ENCODE assay signal across 8 cellular contexts in genomic region chr2:45681675-45682074, GRCh38. TPM values are rescaled to one million over a fixed set of nuclear protein-coding genes. Genes with fewer than 3 reads are reported as not detected.
DNase-seq lines count a peak whose midpoint lies in the region; ATAC-seq and TF ChIP-seq lines count a peak whose summit lies in the region.

No MANE protein-coding gene starts in this region.

- H3K18ac ChIP-seq in mesenchymal stem cell (ENCODE audit: low read depth in 1 of 2, low read length in 2 of 2) = peak overlapping the region; percentile 2 to 65

- H3K36me3 ChIP-seq in mesenchymal stem cell (ENCODE audit: control insufficient read depth in 1 of 2, insufficient read depth in 2 of 2, low read depth in 1 of 2, low read length in 2 of 2) = no peaks in the 10 kb centered on the region

- no peaks in the 10 kb centered on the region for H3K9me3 ChIP-seq in mesenchymal stem cell (ENCODE audit: control insufficient read depth, low read length)

- H2AK5ac ChIP-seq in mesenchymal stem cell (ENCODE audit: low read length, severe bottlenecking) = no peak overlapping the region

- H3K27me3 Mint-ChIP-seq in endothelial cell (ENCODE audit: unreplicated experiment) = peaks cover 1% of the 10 kb centered on the region

- H3K27ac ChIP-seq in mesenchymal stem cell (ENCODE audit: low read length, poor library complexity, severe bottlenecking) = peak overlapping the region; percentile 33

- H3K27me3 ChIP-seq in mesenchymal stem cell (ENCODE audit: control insufficient read depth in 1 of 2, insufficient read depth in 1 of 2, low read length in 2 of 2) = no peaks in the 10 kb centered on the region

- peak overlapping the region in 1 of 2 experiments; percentile 18 for H3K14ac ChIP-seq in mesenchymal stem cell (ENCODE audit: low read length in 2 of 2)

- H3K27ac Mint-ChIP-seq in endothelial cell (ENCODE audit: unreplicated experiment) = no peak overlapping the region

- ATAC-seq in GM18870 (IDR thresholded peaks at IDR 0.05; ENCODE audit: unreplicated experiment) (peak; percentile 61), HG03457 (IDR thresholded peaks at IDR 0.05; ENCODE audit: unreplicated experiment) (peak; percentile 92)

- H3K9me3 Mint-ChIP-seq in endothelial cell (ENCODE audit: unreplicated experiment) = no peaks in the 10 kb centered on the region

- H2BK15ac ChIP-seq in mesenchymal stem cell (ENCODE audit: low read depth, poor library complexity, severe bottlenecking) = no peak overlapping the region

- H2BK120ac ChIP-seq in mesenchymal stem cell (ENCODE audit: low read depth, low read length) = no peak overlapping the region

- TF ChIP-seq CTCF in endothelial cell (IDR thresholded peaks at IDR 0.05; ENCODE audit: unreplicated experiment) = no peak

- H3K4me1 ChIP-seq in mesenchymal stem cell (ENCODE audit: control insufficient read depth, insufficient read depth, low read depth, low read length) = peaks cover 7% of the 10 kb centered on the region

- H2BK12ac ChIP-seq in mesenchymal stem cell (ENCODE audit: low read length in 2 of 2) = peak overlapping the region in 1 of 2 experiments; percentile 42

- WGBS in mesenchymal stem cell = 0% methylated on average over 1 of the region's 3 CpGs

- peaks cover 19% of the 10 kb centered on the region for H3K79me1 ChIP-seq in mesenchymal stem cell (replicated peaks; ENCODE audit: low read length, poor library complexity, severe bottlenecking)

- H3K4me3 Mint-ChIP-seq in endothelial cell (ENCODE audit: unreplicated experiment) = no peak overlapping the region

- H3K4me2 ChIP-seq in mesenchymal stem cell (ENCODE audit: low read length, poor library complexity, severe bottlenecking) = no peak overlapping the region

- no peak overlapping the region for H3K4ac ChIP-seq in mesenchymal stem cell (ENCODE audit: low read depth in 1 of 2, low read length in 2 of 2)

- H3K23ac ChIP-seq in mesenchymal stem cell (ENCODE audit: low read length in 2 of 2) = no peak overlapping the region

- H4K91ac ChIP-seq in mesenchymal stem cell (ENCODE audit: low read length) = no peak overlapping the region

- H3K4me3 ChIP-seq in mesenchymal stem cell (ENCODE audit: insufficient read depth in 1 of 2, low read depth in 1 of 2, low read length in 2 of 2) = no peak overlapping the region

- H3K4me1 Mint-ChIP-seq in endothelial cell (ENCODE audit: unreplicated experiment) = peaks cover 2% of the 10 kb centered on the region

- H4K8ac ChIP-seq in mesenchymal stem cell (ENCODE audit: low read length) = no peak overlapping the region

- H3K36me3 Mint-ChIP-seq in endothelial cell (ENCODE audit: low read depth, unreplicated experiment) = no peaks in the 10 kb centered on the region

- H2AFZ ChIP-seq in mesenchymal stem cell (ENCODE audit: low read depth, low read length) = no peak overlapping the region

- peak overlapping the region; percentile 64 for H3K9ac ChIP-seq in mesenchymal stem cell (ENCODE audit: low read length)

- H2BK5ac ChIP-seq in mesenchymal stem cell (ENCODE audit: low read depth, low read length, poor library complexity, severe bottlenecking) = no peak overlapping the region

- DNase-seq in A172 (ENCODE audit: low spot score) (peak; percentile 99), astrocyte of the hippocampus (ENCODE audit: low read depth, low spot score) (peak; percentile 86), mesenchymal stem cell (peak; percentile 91), anterior cingulate cortex (lab: John Stamatoyannopoulos, UW) (no peak), DMS114 treated with DMSO at 0.1 percent for 48 hours (lab: John Stamatoyannopoulos, UW; ENCODE audit: unreplicated experiment) (no peak), endothelial cell (ENCODE audit: low spot score) (no peak)

RNA-seq across cellular contexts. Expression of gene PRKCE, which starts 30.2 kb away (rescaled TPM):
- total RNA-seq in A172 (2014; rRNA removed; shearing (Covaris generic)) = 16.3 and 17.7 TPM in 2 replicates
- 10.6 TPM for polyA plus RNA-seq in mesenchymal stem cell (2013, experiment 1 of 2)
- polyA plus RNA-seq in mesenchymal stem cell (2013, experiment 2 of 2) = 11.5 TPM
- 24.2 TPM for total RNA-seq in endothelial cell (ENCODE audit: unreplicated experiment)

Comparison
In these comparisons a context has a peak if more than half of its experiments do, and no peak if none do; other contexts are left out.
1. DNase-seq: peak in A172 (single experiment), astrocyte of the hippocampus (single experiment) and mesenchymal stem cell (single experiment); none in anterior cingulate cortex (0 of 58), DMS114 treated with DMSO at 0.1 percent for 48 hours (single experiment) and endothelial cell (single experiment).